8 cellular contexts compared by ENCODE assay signal in genomic region chr16:15607700-15608396, GRCh38. TPM values are rescaled to one million over a fixed set of nuclear protein-coding genes. Genes with fewer than 3 reads are reported as not detected.
DNase-seq lines count a peak whose midpoint lies in the region; FAIRE-seq and TF ChIP-seq lines count a peak whose summit lies in the region.

No MANE protein-coding gene starts in this region.

- H3K4ac ChIP-seq in H1 (replicated peaks; ENCODE audit: insufficient read length, low read depth, low read length): no peak overlapping the region

- peak overlapping the region; percentile 41 for H3K27ac Mint-ChIP-seq in activated naive CD4-positive, alpha-beta T cell treated with anti-CD3 and anti-CD28 coated beads, Interleukin-2, amount 50 U/mL, for 24 hours

- H3K27me3 Mint-ChIP-seq in activated naive CD4-positive, alpha-beta T cell treated with anti-CD3 and anti-CD28 coated beads, Interleukin-2, amount 50 U/mL, for 24 hours: no peaks in the 10 kb centered on the region

- H3K9ac ChIP-seq in H1 (replicated peaks in 1 of 4; ENCODE audit: extremely low read depth in 1 of 4, low read depth in 3 of 4, low read length in 3 of 4) (no peak overlapping the region), kidney (ENCODE audit: low read length in 2 of 2) (no peak overlapping the region)

- no peaks in the 10 kb centered on the region for H3K79me1 ChIP-seq in H1 (ENCODE audit: low read depth, low read length)

- H3K4me3 Mint-ChIP-seq in activated naive CD4-positive, alpha-beta T cell treated with anti-CD3 and anti-CD28 coated beads, Interleukin-2, amount 50 U/mL, for 24 hours: no peak overlapping the region

- no peak overlapping the region for H2BK5ac ChIP-seq in H1 (ENCODE audit: low read depth, low read length)

- no peak overlapping the region for H4K91ac ChIP-seq in H1 (replicated peaks; ENCODE audit: insufficient read length, low read length)

- no peak overlapping the region for H3K56ac ChIP-seq in H1 (replicated peaks; ENCODE audit: insufficient read length, low read depth, low read length)

- 93% methylated on average over 13 of the region's 13 CpGs; no CpG with 5 or more reads in 1 of the 2 experiments for WGBS in H1 (ENCODE audit: extremely low coverage in 1 of 2, insufficient coverage in 1 of 2, insufficient read length in 1 of 2, insufficient replicate concordance in 2 of 2, low coverage in 1 of 2, low lambda C conversion rate in 2 of 2, missing lambda C conversion rate in 1 of 2), 2 experiments
- WGBS in tibial nerve, 2 donors: 59% methylated on average over 13 of the region's 13 CpGs

- FAIRE-seq in H1 (lab: Jason Lieb, UNC) (no peak), kidney (lab: Jason Lieb, UNC) (no peak)

- intact Hi-C loops in kidney (cut with DNase I): no loop called here

- H3K27ac ChIP-seq in H1 (ENCODE audit: low read depth, low read length): 0 out of 2 replicates have a peak overlapping the region, but pooled peaks have one; percentile 39
- peak overlapping the region; percentile 59 to 84 (median 74) for H3K27ac ChIP-seq in tibial nerve
- peak overlapping the region in 1 of 2 donors; percentile 54 for H3K27ac ChIP-seq in kidney (ENCODE audit: low read depth in 2 of 2, low read length in 2 of 2)

- TF ChIP-seq RAD21 in H1 (IDR thresholded peaks at IDR 0.05 in 1 of 2, conservative IDR thresholded peaks at IDR 0.05 in 1 of 2; ENCODE audit: low read depth in 2 of 2, low read length in 2 of 2): no peak

- H2AK5ac ChIP-seq in H1 (ENCODE audit: low read depth, low read length): no peak overlapping the region

- no peak overlapping the region for H2BK12ac ChIP-seq in H1 (ENCODE audit: low read depth, low read length)

- TF ChIP-seq CTCF in H1 (IDR thresholded peaks at IDR 0.05; ENCODE audit: control extremely low read depth in 1 of 3, insufficient read depth in 1 of 3, low read depth in 1 of 3, low read length in 3 of 3): no peak
- no peak for TF ChIP-seq CTCF in tibial nerve (IDR thresholded peaks at IDR 0.05)
- TF ChIP-seq CTCF in kidney (IDR thresholded peaks at IDR 0.05; ENCODE audit: borderline replicate concordance, extremely low read depth, insufficient read depth): no peak

- H3K18ac ChIP-seq in H1 (ENCODE audit: extremely low read depth, low read length): no peak overlapping the region

- H3K4me1 Mint-ChIP-seq in activated naive CD4-positive, alpha-beta T cell treated with anti-CD3 and anti-CD28 coated beads, Interleukin-2, amount 50 U/mL, for 24 hours: peaks cover 22% of the 10 kb centered on the region

- CTCF ChIA-PET in H1 (lab: Charles Lee; ENCODE audit: partially characterized antibody): interaction anchor here (0.7 to 1.0 kb wide), 3 partner anchors 11 to 34 kb away, joined by 3 read pairs; partner anchors contain the start of gene MARF1

- TF ChIP-seq POLR2A in H1 (IDR thresholded peaks at IDR 0.05; ENCODE audit: control extremely low read depth in 1 of 2, low read depth in 2 of 2, low read length in 2 of 2) (no peak), tibial nerve (IDR thresholded peaks at IDR 0.05) (no peak)

- no peak for TF ChIP-seq EP300 in H1 (IDR thresholded peaks at IDR 0.05; ENCODE audit: borderline replicate concordance in 1 of 2, low read depth in 2 of 2, low read length in 2 of 2)
- TF ChIP-seq EP300 in tibial nerve (IDR thresholded peaks at IDR 0.05): peak; percentile 74 to 95

- H3K4me1 ChIP-seq in H1 (replicated peaks in 1 of 4; ENCODE audit: control insufficient read depth in 3 of 4, insufficient read depth in 4 of 4, low read length in 3 of 4) (no peaks in the 10 kb centered on the region), tibial nerve (peaks cover 0 to 12% (median 3%) of the 10 kb centered on the region in 4 donors), kidney (ENCODE audit: control insufficient read depth in 1 of 2, insufficient read depth in 1 of 2, low read depth in 1 of 2, low read length in 2 of 2) (peaks cover 3 to 5% of the 10 kb centered on the region in 2 donors)

- H4K8ac ChIP-seq in H1 (ENCODE audit: extremely low read depth, insufficient read depth, low read length): no peak overlapping the region

- H3K36me3 ChIP-seq in H1 (ENCODE audit: control insufficient read depth in 2 of 4, insufficient read depth in 4 of 4, low read length in 3 of 4) (peaks cover 12 to 39% (median 37%) of the 10 kb centered on the region in 4 experiments), tibial nerve (peaks cover 4 to 97% (median 43%) of the 10 kb centered on the region in 3 donors), kidney (ENCODE audit: control insufficient read depth in 1 of 2, insufficient read depth in 2 of 2, low read length in 2 of 2) (peaks cover 46 to 69% of the 10 kb centered on the region in 2 donors)

- no peak overlapping the region for H2BK20ac ChIP-seq in H1 (ENCODE audit: low read length)

- peaks cover 39% of the 10 kb centered on the region for H3K36me3 Mint-ChIP-seq in activated naive CD4-positive, alpha-beta T cell treated with anti-CD3 and anti-CD28 coated beads, Interleukin-2, amount 50 U/mL, for 24 hours

- no peak overlapping the region for H2BK15ac ChIP-seq in H1 (ENCODE audit: low read length)

- H4K5ac ChIP-seq in H1 (ENCODE audit: insufficient read length, low read depth, low read length): no peak overlapping the region

- H3K9me3 ChIP-seq in H1 (ENCODE audit: insufficient read depth in 2 of 2, low read depth in 1 of 2, low read length in 1 of 2) (no peaks in the 10 kb centered on the region), tibial nerve (no peaks in the 10 kb centered on the region), kidney (ENCODE audit: control insufficient read depth in 1 of 2, low read length in 2 of 2) (no peaks in the 10 kb centered on the region)

- no peak overlapping the region for H3K4me2 ChIP-seq in H1 (ENCODE audit: insufficient read depth in 1 of 2, low read depth in 2 of 2, low read length in 2 of 2)

- H2BK120ac ChIP-seq in H1 (replicated peaks; ENCODE audit: low read depth, low read length): no peak overlapping the region

- POLR2A ChIA-PET in H1 (lab: Charles Lee; ENCODE audit: partially characterized antibody): no interaction called here

- peaks cover 0 to 3% of the 10 kb centered on the region in 2 experiments for H4K20me1 ChIP-seq in H1 (replicated peaks in 1 of 2; ENCODE audit: control insufficient read depth in 1 of 2, insufficient read depth in 2 of 2, low read length in 2 of 2)

- H3K79me2 ChIP-seq in H1 (ENCODE audit: control insufficient read depth in 1 of 2, insufficient read depth in 2 of 2, low read length in 2 of 2): no peaks in the 10 kb centered on the region

- no peak overlapping the region for H3K14ac ChIP-seq in H1 (ENCODE audit: insufficient read length)

- H3K23ac ChIP-seq in H1 (ENCODE audit: insufficient read length): no peak overlapping the region

- H3K9me3 Mint-ChIP-seq in activated naive CD4-positive, alpha-beta T cell treated with anti-CD3 and anti-CD28 coated beads, Interleukin-2, amount 50 U/mL, for 24 hours: no peaks in the 10 kb centered on the region

- no peaks in the 10 kb centered on the region for H3K23me2 ChIP-seq in H1 (ENCODE audit: low read depth, low read length)

- DNase-seq in activated naive CD4-positive, alpha-beta T cell treated with anti-CD3 and anti-CD28 coated beads, Interleukin-2, amount 50 U/mL, for 16 hours: no peak
- DNase-seq in H1 (ENCODE audit: low read depth in 1 of 2, low spot score in 2 of 2): no peak
- peak; percentile 28 to 53 for DNase-seq in lung microvascular endothelial cell (ENCODE audit: low read depth in 2 of 2)
- peak; percentile 27 to 66 for DNase-seq in tibial nerve (ENCODE audit: low spot score in 2 of 2)
- DNase-seq in stimulated activated CD4-positive, alpha-beta T cell treated with anti-CD3 and anti-CD28 coated beads, Interleukin-1b, Interleukin-23, amount 100 ng/mL, for 48 hours: no peak
- DNase-seq in midbrain (lab: John Stamatoyannopoulos, UW): no peak
- no peak for DNase-seq in kidney

- no peak overlapping the region for H3K4me3 ChIP-seq in H1 (ENCODE audit: extremely low read depth in 1 of 4, insufficient read depth in 2 of 4, low read depth in 3 of 4, low read length in 4 of 4)
- no peak overlapping the region for H3K4me3 ChIP-seq in tibial nerve
- H3K4me3 ChIP-seq in kidney (ENCODE audit: low read length in 2 of 2): no peak overlapping the region

- H3K27me3 ChIP-seq in H1 (replicated peaks in 1 of 4; ENCODE audit: control insufficient read depth in 3 of 4, extremely low read depth in 1 of 4, insufficient read depth in 3 of 4, low read length in 3 of 4) (no peaks in the 10 kb centered on the region), tibial nerve (no peaks in the 10 kb centered on the region)

- H2AFZ ChIP-seq in H1 (ENCODE audit: low read length): no peak overlapping the region

RNA-seq across cellular contexts. Expression of gene MARF1, which starts 35.1 kb away (rescaled TPM):
- 25.8 and 31.4 TPM in 2 replicates for total RNA-seq in H1 (2021; fragmentation: NEBNext Ultra II Directional; extraction: Animal tissue kit (Norgen Biotek cat#: 25700))
- polyA plus RNA-seq in H1 (2011; rRNA removed) (5.0 and 5.6 TPM in 2 replicates), kidney (ENCODE audit: insufficient read depth, low read depth, low replicate concordance) (17.5 TPM)
- polyA plus RNA-seq in H1 (2011; cell fraction: cytosol; rRNA removed): 5.2 TPM
- polyA plus RNA-seq in H1 (2011; cell fraction: nucleus; rRNA removed): 18.5 TPM
- polyA plus RNA-seq in H1 (2012, experiment 1 of 2): 7.1 to 10.5 TPM (median 8.5 TPM) in 4 replicates
- polyA plus RNA-seq in H1 (2012, experiment 2 of 2): 0.52 TPM
- 8.6 TPM for polyA plus RNA-seq in H1 (2013, experiment 1 of 2)
- 8.5 TPM for polyA plus RNA-seq in H1 (2013, experiment 2 of 2)
- 17.0 and 23.5 TPM in 2 replicates for polyA minus RNA-seq in H1 (2011; rRNA and poly(A)+ RNA removed)
- 7.2 TPM for polyA minus RNA-seq in H1 (2011; cell fraction: cytosol; rRNA and poly(A)+ RNA removed)
- 32.6 TPM for polyA minus RNA-seq in H1 (2011; cell fraction: nucleus; rRNA and poly(A)+ RNA removed)
- total RNA-seq in lung microvascular endothelial cell (9.8 and 14.3 TPM in 2 replicates), tibial nerve (10 to 100 TPM; 44.6 to 57.5 (median 54.4) TPM), kidney (80.7 TPM)

RNA-seq across cellular contexts. Expression of gene NDE1, which starts 42.2 kb away (rescaled TPM):
- total RNA-seq in H1 (2021; fragmentation: NEBNext Ultra II Directional; extraction: Animal tissue kit (Norgen Biotek cat#: 25700)): 41.3 and 43.5 TPM in 2 replicates
- polyA plus RNA-seq in H1 (2011; rRNA removed): 13.3 and 15.0 TPM in 2 replicates
- polyA plus RNA-seq in H1 (2011; cell fraction: cytosol; rRNA removed): 14.3 TPM
- polyA plus RNA-seq in H1 (2011; cell fraction: nucleus; rRNA removed): 11.1 TPM
- 19.7 to 21.0 TPM (median 20.5 TPM) in 4 replicates for polyA plus RNA-seq in H1 (2012, experiment 1 of 2)
- polyA plus RNA-seq in H1 (2012, experiment 2 of 2): 12.2 TPM
- 16.8 TPM for polyA plus RNA-seq in H1 (2013, experiment 1 of 2)
- polyA plus RNA-seq in H1 (2013, experiment 2 of 2): 15.5 TPM
- 10.4 and 14.4 TPM in 2 replicates for polyA minus RNA-seq in H1 (2011; rRNA and poly(A)+ RNA removed)
- polyA minus RNA-seq in H1 (2011; cell fraction: cytosol; rRNA and poly(A)+ RNA removed): 18.9 TPM
- 14.2 TPM for polyA minus RNA-seq in H1 (2011; cell fraction: nucleus; rRNA and poly(A)+ RNA removed)
- 17.5 and 22.0 TPM in 2 replicates for total RNA-seq in lung microvascular endothelial cell
- total RNA-seq in tibial nerve: 10 to 100 TPM; 22.9 to 73.5 (median 38.8) TPM
- 31.7 TPM for total RNA-seq in kidney
- 4.6 TPM for polyA plus RNA-seq in kidney (ENCODE audit: insufficient read depth, low read depth, low replicate concordance)

Comparison
In these comparisons a context has a peak if more than half of its experiments do, and no peak if none do; other contexts are left out.
1. DNase-seq: peak in lung microvascular endothelial cell (2 of 2) and tibial nerve (2 of 2); none in activated naive CD4-positive, alpha-beta T cell treated with anti-CD3 and anti-CD28 coated beads, Interleukin-2, amount 50 U/mL, for 16 hours (single experiment), H1 (0 of 2), stimulated activated CD4-positive, alpha-beta T cell treated with anti-CD3 and anti-CD28 coated beads, Interleukin-1b, Interleukin-23, amount 100 ng/mL, for 48 hours (single experiment), midbrain (single experiment) and kidney (single experiment).